ENCODE assay signal across 10 cellular contexts in the genomic region with DNA sequence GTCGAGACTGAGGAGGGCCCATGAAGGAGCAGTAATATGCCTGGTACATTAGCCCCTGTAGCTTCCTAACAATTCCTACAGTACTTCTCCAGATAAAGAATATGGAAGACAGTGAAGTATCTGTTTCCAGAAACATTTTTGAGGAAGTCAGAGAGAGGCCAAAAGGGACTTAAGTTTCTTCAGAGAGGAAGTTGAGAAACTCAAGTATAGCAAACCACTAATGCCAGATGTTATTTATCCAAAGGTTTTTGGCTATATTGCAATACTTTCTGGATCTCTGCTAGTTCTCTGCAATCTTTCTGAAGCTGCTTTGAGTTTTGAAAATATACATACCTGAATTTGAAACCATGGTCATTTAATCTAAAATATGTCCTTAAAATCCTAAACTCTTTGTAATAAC.
DNase-seq lines count a peak whose midpoint lies in the region; ATAC-seq and TF ChIP-seq lines count a peak whose summit lies in the region.
"Had no signal": no experiment of that assay in that cellular context is flagged by ENCODE, and none has a peak within 500 bp of the region (broad histone marks: within the 10 kb centered on the region; RNA-seq: fewer than 3 reads in every experiment).

No MANE protein-coding gene starts in this region.

- no peak overlapping the region for H3K9ac ChIP-seq in endodermal cell (ENCODE audit: extremely low read depth, low read length, poor library complexity, severe bottlenecking)

- no peak for TF ChIP-seq POLR2A in GM18505 (IDR thresholded peaks at IDR 0.05; ENCODE audit: borderline replicate concordance, extremely low read depth, insufficient read depth, insufficient read length)

- peaks cover 29% of the 10 kb centered on the region for H3K4me1 Mint-ChIP-seq in endodermal cell

- H3K36me3 Mint-ChIP-seq in endodermal cell (ENCODE audit: low read depth) = no peaks in the 10 kb centered on the region

- H3K4me3 Mint-ChIP-seq in endodermal cell = no peak overlapping the region

- H3K27me3 Mint-ChIP-seq in endodermal cell (ENCODE audit: insufficient read depth) = peaks cover 8% of the 10 kb centered on the region

- no peaks in the 10 kb centered on the region for H3K36me3 ChIP-seq in heart right ventricle
- no peaks in the 10 kb centered on the region for H3K36me3 ChIP-seq in endodermal cell (ENCODE audit: control insufficient read depth, insufficient read depth, low read length)

- ATAC-seq in SK-N-SH treated with all-trans-retinoic acid at 6 μM for 48 hours = peak; percentile 18; the same call in 1 of the 3 replicates
- peak; percentile 26 to 86 (median 78) for ATAC-seq in heart right ventricle
- no peak for ATAC-seq in GM18505 (IDR thresholded peaks at IDR 0.05; ENCODE audit: unreplicated experiment)

- H3K9me3 ChIP-seq in heart right ventricle (peaks cover 0 to 3% (median 0%) of the 10 kb centered on the region in 11 donors), endodermal cell (ENCODE audit: control insufficient read depth, low read length) (peaks cover under 1% of the 10 kb centered on the region)

- H3K4me1 ChIP-seq in heart right ventricle = peaks cover 0 to 45% (median 8%) of the 10 kb centered on the region in 9 donors
- peaks cover 13% of the 10 kb centered on the region for H3K4me1 ChIP-seq in endodermal cell (ENCODE audit: control insufficient read depth, insufficient read depth, low read length)

- peak; percentile 39 for DNase-seq in GDM1 (lab: John Stamatoyannopoulos, UW)
- DNase-seq in heart right ventricle = no peak
- no peak for DNase-seq in DMS79 (lab: John Stamatoyannopoulos, UW)
- DNase-seq in T1000 (lab: John Stamatoyannopoulos, UW) = no peak
- DNase-seq in endodermal cell = no peak
- DNase-seq: DMS79 treated with DMSO at 0.1 percent for 48 hours had no signal

- TF ChIP-seq CTCF in heart right ventricle (IDR thresholded peaks at IDR 0.05) = no peak
- no peak for TF ChIP-seq CTCF in endodermal cell (conservative IDR thresholded peaks at IDR 0.05)

- H3K27ac Mint-ChIP-seq in endodermal cell = no peak overlapping the region

- no peaks in the 10 kb centered on the region for H3K9me3 Mint-ChIP-seq in endodermal cell

- intact Hi-C loops in heart right ventricle (cut with DNase I) = no loop called here

- H3K4me3 ChIP-seq in heart right ventricle (no peak overlapping the region), skin epidermis (no peak overlapping the region), endodermal cell (ENCODE audit: low read length) (no peak overlapping the region)
- H3K4me3 ChIP-seq: SK-N-MC had no signal

- H3K27ac ChIP-seq in heart right ventricle (peak overlapping the region in 9 of 10 donors; percentile 25 to 77 (median 67)), skin epidermis (peak overlapping the region in 17 of 21 experiments; percentile 12 to 88 (median 63)), endodermal cell (ENCODE audit: low read depth, low read length) (no peak overlapping the region)
- H3K27ac ChIP-seq: SK-N-MC had no signal

- H3K27me3 ChIP-seq in heart right ventricle = no peaks in the 10 kb centered on the region
- no peaks in the 10 kb centered on the region for H3K27me3 ChIP-seq in endodermal cell (ENCODE audit: control insufficient read depth, insufficient read depth, low read length, poor library complexity, severe bottlenecking)

- 50 to 61% methylated on average over 1 of the region's 1 CpG for WGBS in heart right ventricle, 2 donors
- 57 to 71% methylated on average over 1 of the region's 1 CpG for WGBS in endodermal cell (ENCODE audit: insufficient coverage in 1 of 2, insufficient read length in 1 of 2), 2 experiments

TF ChIP-seq in SK-N-SH treated with all-trans-retinoic acid at 6 μM for 48 hours, 23 proteins besides CTCF, POLR2A, EP300 and RAD21:
- no peak for TF ChIP-seq ESRRG (CRISPR knock-in tag; IDR thresholded peaks at IDR 0.05)
- no peak for TF ChIP-seq ZNF565 (CRISPR knock-in tag; conservative IDR thresholded peaks at IDR 0.05; ENCODE audit: low read depth)
- no peak for TF ChIP-seq OSR1 (CRISPR knock-in tag; IDR thresholded peaks at IDR 0.05)
- no peak for TF ChIP-seq ISL1 (CRISPR knock-in tag; IDR thresholded peaks at IDR 0.05)
- TF ChIP-seq, protein P1, sequence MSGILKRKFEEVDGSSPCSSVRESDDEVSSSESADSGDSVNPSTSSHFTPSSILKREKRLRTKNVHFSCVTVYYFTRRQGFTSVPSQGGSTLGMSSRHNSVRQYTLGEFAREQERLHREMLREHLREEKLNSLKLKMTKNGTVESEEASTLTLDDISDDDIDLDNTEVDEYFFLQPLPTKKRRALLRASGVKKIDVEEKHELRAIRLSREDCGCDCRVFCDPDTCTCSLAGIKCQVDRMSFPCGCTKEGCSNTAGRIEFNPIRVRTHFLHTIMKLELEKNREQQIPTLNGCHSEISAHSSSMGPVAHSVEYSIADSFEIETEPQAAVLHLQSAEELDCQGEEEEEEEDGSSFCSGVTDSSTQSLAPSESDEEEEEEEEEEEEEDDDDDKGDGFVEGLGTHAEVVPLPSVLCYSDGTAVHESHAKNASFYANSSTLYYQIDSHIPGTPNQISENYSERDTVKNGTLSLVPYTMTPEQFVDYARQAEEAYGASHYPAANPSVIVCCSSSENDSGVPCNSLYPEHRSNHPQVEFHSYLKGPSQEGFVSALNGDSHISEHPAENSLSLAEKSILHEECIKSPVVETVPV (CRISPR knock-in tag; IDR thresholded peaks at IDR 0.05) = no peak
- no peak for TF ChIP-seq ZNF8 (CRISPR knock-in tag; IDR thresholded peaks at IDR 0.05)
- no peak for TF ChIP-seq RARB (CRISPR knock-in tag; IDR thresholded peaks at IDR 0.05)
- TF ChIP-seq POU6F1 (CRISPR knock-in tag; IDR thresholded peaks at IDR 0.05; ENCODE audit: borderline replicate concordance, low read depth) = no peak
- TF ChIP-seq PPARA (CRISPR knock-in tag; IDR thresholded peaks at IDR 0.05; ENCODE audit: borderline replicate concordance) = no peak
- TF ChIP-seq, protein P2, sequence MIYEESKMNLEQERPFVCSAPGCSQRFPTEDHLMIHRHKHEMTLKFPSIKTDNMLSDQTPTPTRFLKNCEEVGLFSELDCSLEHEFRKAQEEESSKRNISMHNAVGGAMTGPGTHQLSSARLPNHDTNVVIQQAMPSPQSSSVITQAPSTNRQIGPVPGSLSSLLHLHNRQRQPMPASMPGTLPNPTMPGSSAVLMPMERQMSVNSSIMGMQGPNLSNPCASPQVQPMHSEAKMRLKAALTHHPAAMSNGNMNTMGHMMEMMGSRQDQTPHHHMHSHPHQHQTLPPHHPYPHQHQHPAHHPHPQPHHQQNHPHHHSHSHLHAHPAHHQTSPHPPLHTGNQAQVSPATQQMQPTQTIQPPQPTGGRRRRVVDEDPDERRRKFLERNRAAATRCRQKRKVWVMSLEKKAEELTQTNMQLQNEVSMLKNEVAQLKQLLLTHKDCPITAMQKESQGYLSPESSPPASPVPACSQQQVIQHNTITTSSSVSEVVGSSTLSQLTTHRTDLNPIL (CRISPR knock-in tag; IDR thresholded peaks at IDR 0.05; ENCODE audit: low read depth) = no peak
- no peak for TF ChIP-seq GLIS3 (CRISPR knock-in tag; IDR thresholded peaks at IDR 0.05)
- no peak for TF ChIP-seq BACH2 (CRISPR knock-in tag; IDR thresholded peaks at IDR 0.05; ENCODE audit: borderline replicate concordance)
- no peak for TF ChIP-seq ZFP30 (CRISPR knock-in tag; IDR thresholded peaks at IDR 0.05)
- TF ChIP-seq ZFP3 (CRISPR knock-in tag; IDR thresholded peaks at IDR 0.05) = no peak
- no peak for TF ChIP-seq TCF4 (CRISPR knock-in tag; IDR thresholded peaks at IDR 0.05; ENCODE audit: borderline replicate concordance)
- no peak for TF ChIP-seq CSDC2 (CRISPR knock-in tag; IDR thresholded peaks at IDR 0.05)
- TF ChIP-seq TSHZ2 (CRISPR knock-in tag; IDR thresholded peaks at IDR 0.05) = no peak
TF ChIP-seq in SK-N-SH treated with all-trans-retinoic acid at 6 μM for 48 hours: peak in this region for 0.
